36 cellular contexts compared by ENCODE assay signal in the genomic region with DNA sequence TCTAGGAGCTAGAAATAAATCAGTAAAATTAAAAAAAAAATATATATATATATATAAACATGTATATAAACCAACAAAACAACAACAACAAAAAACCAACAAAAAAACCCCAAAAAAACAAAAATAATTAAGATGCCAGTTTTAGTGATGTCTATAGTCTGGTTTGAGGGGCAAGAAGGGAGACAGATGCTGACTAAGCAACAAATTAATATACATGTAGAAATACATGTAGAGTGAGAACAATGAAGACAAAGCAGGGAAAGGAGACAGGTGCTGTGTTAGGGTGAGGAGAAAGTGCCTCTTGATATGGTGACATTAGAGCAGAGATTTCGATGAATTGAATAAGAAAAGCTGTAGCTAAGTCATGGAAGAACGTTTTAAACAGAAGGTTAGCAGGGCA.
"Had no signal": no experiment of that assay in that cellular context is flagged by ENCODE, and none has a peak within 500 bp of the region (broad histone marks: within the 10 kb centered on the region; RNA-seq: fewer than 3 reads in every experiment).

No MANE protein-coding gene starts in this region.

- H3K36me3 ChIP-seq: adrenal gland, brain microvascular endothelial cell, breast epithelium had no signal

- H3K4me1 ChIP-seq: adrenal gland, body of pancreas, breast epithelium had no signal

- H3K27me3 ChIP-seq: adrenal gland, body of pancreas, brain microvascular endothelial cell, breast epithelium had no signal

- H3K4me3 ChIP-seq: adrenal gland, body of pancreas, breast epithelium had no signal

- DNase-seq: activated CD4-positive, alpha-beta memory T cell treated with anti-CD3 and anti-CD28 coated beads, Interleukin-2, amount 10 ng/mL, durations not matched to agents 7 days and 5 days; activated CD4-positive, alpha-beta T cell treated with anti-CD3 and anti-CD28 coated beads for 1 hour; activated CD4-positive, alpha-beta T cell treated with anti-CD3 and anti-CD28 coated beads for 36 hours; activated CD4-positive, alpha-beta T cell treated with anti-CD3 and anti-CD28 coated beads for 48 hours; activated CD4-positive, alpha-beta T cell treated with anti-CD3 and anti-CD28 coated beads, Interleukin-2, amount 10 ng/mL, durations not matched to agents 7 days and 5 days; activated CD4-positive, alpha-beta T cell treated with anti-CD3 and anti-CD28 coated beads, Interleukin-2, amount 50 U/mL, for 48 hours; activated CD4-positive, CD25-positive, alpha-beta regulatory T cell; activated CD8-positive, alpha-beta memory T cell treated with anti-CD3 and anti-CD28 coated beads for 24 hours; activated CD8-positive, alpha-beta memory T cell treated with anti-CD3 and anti-CD28 coated beads, Interleukin-2, amount 10 ng/mL, durations not matched to agents 7 days and 5 days; activated CD8-positive, alpha-beta memory T cell treated with anti-CD3 and anti-CD28 coated beads, Interleukin-2, amount 50 U/mL, for 48 hours; activated CD8-positive, alpha-beta T cell treated with anti-CD3 and anti-CD28 coated beads, Interleukin-2, amount 10 ng/mL, durations not matched to agents 7 days and 5 days; activated effector memory CD4-positive, alpha-beta T cell treated with anti-CD3 and anti-CD28 coated beads, Interleukin-2, amount 50 U/mL, for 16 hours; activated gamma-delta T cell treated with Interleukin-2 at 50 U/mL for 16 hours; activated naive CD4-positive, alpha-beta T cell; activated naive CD4-positive, alpha-beta T cell treated with anti-CD3 and anti-CD28 coated beads for 36 hours; activated naive CD4-positive, alpha-beta T cell treated with anti-CD3 and anti-CD28 coated beads, Interleukin-2, amount 50 U/mL, for 16 hours; activated naive CD8-positive, alpha-beta T cell treated with anti-CD3 and anti-CD28 coated beads for 36 hours; activated T-cell treated with anti-CD3 and anti-CD28 coated beads, Interleukin-2, amount 50 U/mL, for 1 hour; activated T-cell treated with anti-CD3 and anti-CD28 coated beads, Interleukin-2, amount 50 U/mL, for 4 hours; activated T-cell treated with anti-CD3 and anti-CD28 coated beads, Interleukin-2, amount 50 U/mL, for 72 hours; adrenal gland; amniotic stem cell; aorta; body of pancreas; brain microvascular endothelial cell; central memory CD4-positive, alpha-beta T cell; T-helper 2 cell; T-helper 9 cell had no signal

- FAIRE-seq: astrocyte, colon, TTC549 had no signal

- H3K9me3 ChIP-seq: adrenal gland, body of pancreas, breast epithelium had no signal

- H3K27ac ChIP-seq: adrenal gland, body of pancreas, brain microvascular endothelial cell, breast epithelium, VCaP had no signal

- ATAC-seq: activated CD4-positive, alpha-beta T cell treated with anti-CD3 and anti-CD28 coated beads for 36 hours; activated CD4-positive, CD25-positive, alpha-beta regulatory T cell treated with anti-CD3 and anti-CD28 coated beads, Interleukin-2, amount 50 U/mL, for 24 hours; activated CD8-positive, alpha-beta memory T cell treated with anti-CD3 and anti-CD28 coated beads, Interleukin-2, amount 10 ng/mL, durations not matched to agents 7 days and 5 days; activated CD8-positive, alpha-beta T cell treated with anti-CD3 and anti-CD28 coated beads, Interleukin-2, amount 10 ng/mL, durations not matched to agents 7 days and 5 days; activated naive CD4-positive, alpha-beta T cell treated with anti-CD3 and anti-CD28 coated beads, Interleukin-2, amount 50 U/mL, for 72 hours; activated T-cell treated with anti-CD3 and anti-CD28 coated beads, Interleukin-2, amount 50 U/mL, for 4 hours; activated T-cell treated with anti-CD3 and anti-CD28 coated beads, Interleukin-2, amount 50 U/mL, for 72 hours; activated T-helper 17 cell treated with anti-CD3 and anti-CD28 coated beads, Interleukin-2, amount 50 U/mL, for 72 hours; body of pancreas had no signal
